In genomic region chr4:82889287-82889686, GRCh38 we compare ENCODE assay signal across 9 cellular contexts. TPM values are rescaled to one million over a fixed set of nuclear protein-coding genes. Genes with fewer than 3 reads are reported as not detected.
DNase-seq lines count a peak whose midpoint lies in the region; FAIRE-seq and TF ChIP-seq lines count a peak whose summit lies in the region.
"Had no signal": no experiment of that assay in that cellular context is flagged by ENCODE, and none has a peak within 500 bp of the region (broad histone marks: within the 10 kb centered on the region; RNA-seq: fewer than 3 reads in every experiment).

No MANE protein-coding gene starts in this region.

- TF ChIP-seq EP300 in tibial nerve (IDR thresholded peaks at IDR 0.05) = no peak

- no peak for TF ChIP-seq POLR2A in tibial nerve (IDR thresholded peaks at IDR 0.05)

- peaks cover 61% of the 10 kb centered on the region for H3K4me1 Mint-ChIP-seq in activated naive CD4-positive, alpha-beta T cell treated with anti-CD3 and anti-CD28 coated beads, Interleukin-2, amount 50 U/mL, for 24 hours
- H3K4me1 Mint-ChIP-seq in activated naive CD8-positive, alpha-beta T cell (ENCODE audit: low read depth) = peaks cover 57% of the 10 kb centered on the region

- peak overlapping the region; percentile 99 for H3K9ac ChIP-seq in keratinocyte (ENCODE audit: control insufficient read depth, extremely low read depth, insufficient read depth, low read length)

- FAIRE-seq in keratinocyte (lab: Jason Lieb, UNC) = no peak
- FAIRE-seq: frontal cortex had no signal

- H3K4me3 Mint-ChIP-seq in activated naive CD4-positive, alpha-beta T cell treated with anti-CD3 and anti-CD28 coated beads, Interleukin-2, amount 50 U/mL, for 24 hours = peak overlapping the region; percentile 94
- H3K4me3 Mint-ChIP-seq in activated naive CD8-positive, alpha-beta T cell = peak overlapping the region; percentile 95

- H3K27ac Mint-ChIP-seq in activated naive CD4-positive, alpha-beta T cell treated with anti-CD3 and anti-CD28 coated beads, Interleukin-2, amount 50 U/mL, for 24 hours = no peak overlapping the region
- peak overlapping the region; percentile 80 for H3K27ac Mint-ChIP-seq in activated naive CD8-positive, alpha-beta T cell

- dilution Hi-C loops in keratinocyte (cut with MboI; ENCODE audit: extremely low pct_ligation_motif_present, low sequenced_read_pairs) = no loop called here

- TF ChIP-seq CTCF in keratinocyte (optimal IDR thresholded peaks at IDR 0.05 in 1 of 3, IDR thresholded peaks at IDR 0.05 in 1 of 3, conservative IDR thresholded peaks at IDR 0.05 in 1 of 3; ENCODE audit: extremely low read depth in 1 of 3, insufficient read depth in 2 of 3, low read length in 3 of 3) (no peak), tibial nerve (IDR thresholded peaks at IDR 0.05) (no peak)

- DNase-seq in activated naive CD4-positive, alpha-beta T cell treated with anti-CD3 and anti-CD28 coated beads, Interleukin-2, amount 50 U/mL, for 16 hours = no peak
- DNase-seq in keratinocyte (ENCODE audit: low read depth, low spot score) (no peak), tibial nerve (ENCODE audit: low spot score in 2 of 2) (no peak), SKM-1 (lab: John Stamatoyannopoulos, UW; ENCODE audit: unreplicated experiment) (no peak), occipital lobe (lab: John Stamatoyannopoulos, UW) (no peak)
- DNase-seq in central memory CD4-positive, alpha-beta T cell = no peak

- H3K27ac ChIP-seq in keratinocyte (ENCODE audit: control insufficient read depth, insufficient read depth, low read length) (peak overlapping the region; percentile 91), tibial nerve (peak overlapping the region in 2 of 4 donors; percentile 97 to 99)

- no peaks in the 10 kb centered on the region for H3K9me1 ChIP-seq in keratinocyte (ENCODE audit: control insufficient read depth, extremely low read depth, insufficient read depth, low read length)

- H3K36me3 ChIP-seq in keratinocyte (ENCODE audit: control insufficient read depth in 2 of 2, extremely low read depth in 1 of 2, insufficient read depth in 2 of 2, low read length in 2 of 2) (peaks cover 8 to 9% of the 10 kb centered on the region in 2 experiments), tibial nerve (peaks cover 0 to 10% (median 0%) of the 10 kb centered on the region in 3 donors)

- no peaks in the 10 kb centered on the region for H3K9me3 Mint-ChIP-seq in activated naive CD4-positive, alpha-beta T cell treated with anti-CD3 and anti-CD28 coated beads, Interleukin-2, amount 50 U/mL, for 24 hours
- H3K9me3 Mint-ChIP-seq in activated naive CD8-positive, alpha-beta T cell (ENCODE audit: low read depth) = no peaks in the 10 kb centered on the region

- WGBS in tibial nerve, 2 donors = 57 to 68% methylated on average over 6 of the region's 6 CpGs

- H3K27me3 Mint-ChIP-seq in activated naive CD4-positive, alpha-beta T cell treated with anti-CD3 and anti-CD28 coated beads, Interleukin-2, amount 50 U/mL, for 24 hours = no peaks in the 10 kb centered on the region
- H3K27me3 Mint-ChIP-seq in activated naive CD8-positive, alpha-beta T cell = no peaks in the 10 kb centered on the region

- H4K20me1 ChIP-seq in keratinocyte (ENCODE audit: control insufficient read depth, extremely low read depth, insufficient read depth, low read length) = no peaks in the 10 kb centered on the region

- peaks cover 76% of the 10 kb centered on the region for H3K79me2 ChIP-seq in keratinocyte (ENCODE audit: control insufficient read depth, insufficient read depth, low read length)

- H3K9me3 ChIP-seq in keratinocyte (ENCODE audit: control insufficient read depth, low read depth, low read length) (no peaks in the 10 kb centered on the region), tibial nerve (no peaks in the 10 kb centered on the region)

- H3K4me1 ChIP-seq in keratinocyte (ENCODE audit: control insufficient read depth, extremely low read depth, insufficient read depth, low read length) (peaks cover 41% of the 10 kb centered on the region), tibial nerve (peaks cover 0 to 58% (median 31%) of the 10 kb centered on the region in 4 donors)

- peaks cover 4% of the 10 kb centered on the region for H3K36me3 Mint-ChIP-seq in activated naive CD4-positive, alpha-beta T cell treated with anti-CD3 and anti-CD28 coated beads, Interleukin-2, amount 50 U/mL, for 24 hours
- peaks cover 9% of the 10 kb centered on the region for H3K36me3 Mint-ChIP-seq in activated naive CD8-positive, alpha-beta T cell

- H3K27me3 ChIP-seq in keratinocyte (ENCODE audit: control insufficient read depth, extremely low read depth, insufficient read depth, low read length) (no peaks in the 10 kb centered on the region), tibial nerve (no peaks in the 10 kb centered on the region)

- H3K4me3 ChIP-seq in keratinocyte (ENCODE audit: control insufficient read depth in 2 of 3, extremely low read depth in 1 of 3, insufficient read depth in 2 of 3, low read depth in 1 of 3, low read length in 3 of 3) = peak overlapping the region; percentile 71 to 95 (median 89)
- H3K4me3 ChIP-seq in tibial nerve = peak overlapping the region in 3 of 4 donors; percentile 58 to 95 (median 86)

- H3K4me2 ChIP-seq in keratinocyte (ENCODE audit: control insufficient read depth, extremely low read depth, insufficient read depth, low read depth, low read length) = peak overlapping the region; percentile 89

- no peak overlapping the region for H2AFZ ChIP-seq in keratinocyte (ENCODE audit: control insufficient read depth, low read length)

RNA-seq across cellular contexts. Expression of gene SEC31A, which starts 1.7 kb away (rescaled TPM):
- polyA plus RNA-seq in keratinocyte = 177 to 192 TPM (median 178 TPM) in 3 replicates
- polyA plus RNA-seq in keratinocyte (2011; ENCODE audit: low read depth) = 62.8 TPM
- polyA plus RNA-seq in keratinocyte (2011; cell fraction: cytosol; rRNA removed) = 110 and 188 TPM in 2 replicates
- 236 and 255 TPM in 2 replicates for polyA plus RNA-seq in keratinocyte (2011; cell fraction: nucleus; rRNA removed)
- 85.3 and 141 TPM in 2 replicates for polyA plus RNA-seq in keratinocyte (2012; ENCODE audit: low replicate concordance)
- polyA minus RNA-seq in keratinocyte = 89.4 to 250 TPM (median 217 TPM) in 3 replicates
- 117 TPM for polyA minus RNA-seq in keratinocyte (2011; cell fraction: cytosol; rRNA and poly(A)+ RNA removed)
- 148 and 245 TPM in 2 replicates for polyA minus RNA-seq in keratinocyte (2011; cell fraction: nucleus; rRNA and poly(A)+ RNA removed)
- total RNA-seq in tibial nerve (100 to 1,000 TPM; 171 to 190 (median 176) TPM), occipital lobe (145 TPM)

RNA-seq across cellular contexts. Expression of gene THAP9, which starts 11.2 kb away (rescaled TPM):
- 1.2 to 1.9 TPM (median 1.2 TPM) in 3 replicates for polyA plus RNA-seq in keratinocyte
- 2.7 TPM for polyA plus RNA-seq in keratinocyte (2011; ENCODE audit: low read depth)
- polyA plus RNA-seq in keratinocyte (2011; cell fraction: cytosol; rRNA removed) = 0.65 and 1.4 TPM in 2 replicates
- 1.5 and 2.6 TPM in 2 replicates for polyA plus RNA-seq in keratinocyte (2011; cell fraction: nucleus; rRNA removed)
- polyA plus RNA-seq in keratinocyte (2012; ENCODE audit: low replicate concordance) = 0.66 and 1.6 TPM in 2 replicates
- polyA minus RNA-seq in keratinocyte = 0.10 to 4.0 TPM (median 0.59 TPM) in 3 replicates
- polyA minus RNA-seq in keratinocyte (2011; cell fraction: cytosol; rRNA and poly(A)+ RNA removed) = 1.5 TPM
- 2.8 and 2.9 TPM in 2 replicates for polyA minus RNA-seq in keratinocyte (2011; cell fraction: nucleus; rRNA and poly(A)+ RNA removed)
- total RNA-seq in tibial nerve (1 to 10 TPM; 2.2 to 8.4 (median 5.5) TPM), occipital lobe (21.4 TPM)
